ENCODE assay signal across 1 cellular context in the genomic region with DNA sequence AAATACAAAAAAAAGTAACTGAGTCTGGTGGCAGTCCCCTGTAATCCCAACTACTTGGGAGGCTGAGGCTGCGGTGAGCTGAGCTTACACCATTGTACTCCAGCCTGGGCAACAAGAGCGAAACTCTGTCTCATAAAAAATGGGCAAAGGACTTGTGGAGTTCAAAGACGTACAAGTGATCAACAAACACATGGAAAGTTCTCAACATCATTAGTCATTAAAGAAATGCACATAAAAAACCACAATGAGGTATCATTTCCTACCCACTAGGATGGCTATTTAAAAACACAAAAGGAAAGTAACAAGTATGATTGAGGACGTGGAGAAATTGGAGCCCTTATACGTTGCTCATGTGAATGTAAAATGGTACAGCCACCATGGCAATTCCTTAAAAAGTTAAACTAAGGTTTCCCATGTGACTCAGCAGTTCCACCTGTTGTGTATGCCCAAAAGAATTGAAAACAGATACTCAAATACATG.
TF ChIP-seq lines count a peak whose summit lies in the region.

No MANE protein-coding gene starts in this region.

TF ChIP-seq in IMR-90, 13 proteins besides CTCF, POLR2A, EP300 and RAD21:
- TF ChIP-seq SMC3 (IDR thresholded peaks at IDR 0.05; ENCODE audit: low read depth, low read length) (no peak), RCOR1 (IDR thresholded peaks at IDR 0.05; ENCODE audit: insufficient replicate concordance, low read length) (no peak), FOS (IDR thresholded peaks at IDR 0.05; ENCODE audit: low read depth, low read length) (no peak), NFE2L2 (IDR thresholded peaks at IDR 0.05; ENCODE audit: low read depth, low read length) (peak; percentile 62), CEBPB (IDR thresholded peaks at IDR 0.05; ENCODE audit: low read depth, low read length) (no peak)
- TF ChIP-seq, protein P1, sequence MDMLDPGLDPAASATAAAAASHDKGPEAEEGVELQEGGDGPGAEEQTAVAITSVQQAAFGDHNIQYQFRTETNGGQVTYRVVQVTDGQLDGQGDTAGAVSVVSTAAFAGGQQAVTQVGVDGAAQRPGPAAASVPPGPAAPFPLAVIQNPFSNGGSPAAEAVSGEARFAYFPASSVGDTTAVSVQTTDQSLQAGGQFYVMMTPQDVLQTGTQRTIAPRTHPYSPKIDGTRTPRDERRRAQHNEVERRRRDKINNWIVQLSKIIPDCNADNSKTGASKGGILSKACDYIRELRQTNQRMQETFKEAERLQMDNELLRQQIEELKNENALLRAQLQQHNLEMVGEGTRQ (IDR thresholded peaks at IDR 0.05; ENCODE audit: low read depth, low read length) = no peak
